8 cellular contexts compared by ENCODE assay signal in the genomic region with DNA sequence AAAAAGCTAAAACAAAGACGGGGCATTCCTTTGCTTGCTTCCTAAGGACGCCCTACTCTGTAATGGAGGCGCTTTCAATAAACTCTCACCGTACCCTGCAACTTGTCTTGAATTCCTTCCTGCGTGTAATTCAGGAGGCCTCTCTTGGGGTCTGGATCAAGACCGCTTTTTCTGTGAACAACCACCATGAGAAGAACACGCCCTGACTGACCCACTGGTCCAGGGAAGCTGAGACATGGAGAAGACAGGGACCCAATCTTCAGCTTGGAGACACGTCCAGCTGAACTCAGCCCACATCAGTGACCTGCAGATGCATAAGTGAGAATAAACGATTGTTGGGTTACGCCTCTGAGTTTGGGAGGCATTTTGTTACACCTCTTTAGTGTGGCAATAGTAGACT. TPM values are rescaled to one million over a fixed set of nuclear protein-coding genes. Genes with fewer than 3 reads are reported as not detected.
DNase-seq lines count a peak whose midpoint lies in the region; ATAC-seq and TF ChIP-seq lines count a peak whose summit lies in the region.

No MANE protein-coding gene starts in this region.

- peak overlapping the region in 3 of 5 experiments; percentile 96 to 98 (median 98) for H3K27ac Mint-ChIP-seq in brain
- peak overlapping the region in 7 of 9 donors; percentile 13 to 99 (median 98) for H3K27ac Mint-ChIP-seq in naive thymus-derived CD4-positive, alpha-beta T cell

- H3K27me3 ChIP-seq in A673 (replicated peaks; ENCODE audit: insufficient read depth, low read depth, low read length, poor library complexity), result no peaks in the 10 kb centered on the region
- no peaks in the 10 kb centered on the region for H3K27me3 ChIP-seq in HCT116 (ENCODE audit: insufficient read depth, low read length)
- no peaks in the 10 kb centered on the region for H3K27me3 ChIP-seq in naive thymus-derived CD4-positive, alpha-beta T cell (ENCODE audit: control insufficient read depth in 2 of 2, insufficient read depth in 2 of 2, low read length in 2 of 2)

- peaks cover 13% of the 10 kb centered on the region for H3K79me2 ChIP-seq in HCT116 (ENCODE audit: insufficient read depth, low read length)

- no peaks in the 10 kb centered on the region for H4K20me1 ChIP-seq in HCT116 (ENCODE audit: insufficient read depth)

- no peak for ATAC-seq in HCT116
- no peak for ATAC-seq in naive thymus-derived CD4-positive, alpha-beta T cell

- intact Hi-C loops in A673 (cut with micrococcal nuclease; ENCODE audit: unreplicated experiment), result loop anchor here (10.0 kb wide), 1 partner anchor 495 kb away; no protein-coding TSS in a partner anchor
- intact Hi-C loops in HCT116 (cut with micrococcal nuclease), result loop anchor here (10.0 kb wide), 1 partner anchor 495 kb away; no protein-coding TSS in a partner anchor
- intact Hi-C loops in naive thymus-derived CD4-positive, alpha-beta T cell (cut with micrococcal nuclease), result no loop called here

- TF ChIP-seq RAD21 in HCT116 (IDR thresholded peaks at IDR 0.05; ENCODE audit: low read depth), result no peak

- H3K36me3 ChIP-seq in A673 (ENCODE audit: insufficient read depth, low read length, poor library complexity, severe bottlenecking) (no peaks in the 10 kb centered on the region), HCT116 (ENCODE audit: control insufficient read depth in 1 of 2, insufficient read depth in 2 of 2, low read length in 2 of 2) (no peaks in the 10 kb centered on the region)
- H3K36me3 ChIP-seq in naive thymus-derived CD4-positive, alpha-beta T cell (ENCODE audit: control insufficient read depth in 2 of 3, insufficient read depth in 3 of 3, low read length in 3 of 3), result no peaks in the 10 kb centered on the region

- peak overlapping the region; percentile 76 for H2AFZ ChIP-seq in HCT116 (ENCODE audit: low read depth, low read length, poor library complexity, severe bottlenecking)

- peaks cover 20% of the 10 kb centered on the region for H3K4me1 Mint-ChIP-seq in brain
- H3K4me1 Mint-ChIP-seq in naive thymus-derived CD4-positive, alpha-beta T cell, result peaks cover 9 to 21% (median 20%) of the 10 kb centered on the region in 7 donors

- H3K4me3 ChIP-seq in A673 (ENCODE audit: low read depth, low read length, poor library complexity, severe bottlenecking), result peak overlapping the region; percentile 60
- peak overlapping the region in 1 of 2 experiments; percentile 83; a peak in 2 of 4 replicates for H3K4me3 ChIP-seq in HCT116 (replicated peaks in 1 of 2; ENCODE audit: low read depth in 1 of 2, low read length in 2 of 2)
- H3K4me3 ChIP-seq in naive thymus-derived CD4-positive, alpha-beta T cell (ENCODE audit: low read length), result peak overlapping the region; percentile 88

- H3K9ac ChIP-seq in HCT116 (ENCODE audit: low read length), result peak overlapping the region; percentile 80; the same call in 1 of the 2 replicates

- H3K4me1 ChIP-seq in A673 (ENCODE audit: insufficient read depth, low read length, poor library complexity, severe bottlenecking) (peaks cover 20% of the 10 kb centered on the region), HCT116 (ENCODE audit: control insufficient read depth in 1 of 2, insufficient read depth in 2 of 2, low read length in 2 of 2) (peaks cover 0 to 28% of the 10 kb centered on the region in 2 experiments; a peak in 2 of 4 replicates)
- peaks cover 10 to 11% of the 10 kb centered on the region in 2 donors for H3K4me1 ChIP-seq in naive thymus-derived CD4-positive, alpha-beta T cell (ENCODE audit: control insufficient read depth in 2 of 2, insufficient read depth in 2 of 2, low read length in 2 of 2)

- peaks cover 7% of the 10 kb centered on the region for H3K36me3 Mint-ChIP-seq in brain
- peaks cover 0 to 6% (median 0%) of the 10 kb centered on the region in 5 donors for H3K36me3 Mint-ChIP-seq in naive thymus-derived CD4-positive, alpha-beta T cell

- TF ChIP-seq POLR2A in HCT116 (IDR thresholded peaks at IDR 0.05; ENCODE audit: borderline replicate concordance, extremely low read depth, insufficient read depth, insufficient read length), result no peak

- H3K27me3 Mint-ChIP-seq in brain, result peaks cover 6% of the 10 kb centered on the region
- no peaks in the 10 kb centered on the region for H3K27me3 Mint-ChIP-seq in naive thymus-derived CD4-positive, alpha-beta T cell

- CTCF ChIA-PET in A673 (lab: Charles Lee) (no interaction called here), HCT116 (lab: Charles Lee) (no interaction called here)
- CTCF ChIA-PET in naive thymus-derived CD4-positive, alpha-beta T cell (lab: Charles Lee), result interaction anchor here (2.3 kb wide), 1 partner anchor 8 kb away, joined by 10 read pairs; the partner anchor contains the start of gene NARS1

- H3K4me3 Mint-ChIP-seq in brain, result peak overlapping the region; percentile 92 to 98 (median 96)
- H3K4me3 Mint-ChIP-seq in naive thymus-derived CD4-positive, alpha-beta T cell, result peak overlapping the region; percentile 88 to 98 (median 96)

- DNase-seq in A673 (ENCODE audit: low spot score), result no peak
- no peak for DNase-seq in HCT116 (ENCODE audit: low read depth, low spot score)
- no peak for DNase-seq in naive thymus-derived CD4-positive, alpha-beta T cell
- DNase-seq in NCI-H128 (lab: John Stamatoyannopoulos, UW; ENCODE audit: unreplicated experiment), result no peak
- DNase-seq in stimulated activated CD4-positive, alpha-beta T cell treated with anti-CD3 and anti-CD28 coated beads, Interleukin-4, amount 100 ng/mL, for 1 hour, result no peak
- no peak for DNase-seq in A172 (ENCODE audit: low spot score)
- no peak for DNase-seq in NCI-H526 (lab: John Stamatoyannopoulos, UW)

- POLR2A ChIA-PET in A673 (lab: Charles Lee; ENCODE audit: low non-redundant PET), result no interaction called here
- POLR2A ChIA-PET in HCT116 (lab: Charles Lee), result no interaction called here
- POLR2A ChIA-PET in naive thymus-derived CD4-positive, alpha-beta T cell (lab: Charles Lee), result interaction anchor here (0.7 to 2.7 kb wide), 2 partner anchors 7 to 9 kb away, joined by 4 to 19 read pairs; partner anchors contain the start of gene NARS1

- H3K27ac ChIP-seq in A673 (ENCODE audit: low read depth, low read length, poor library complexity, severe bottlenecking), result peak overlapping the region; percentile 80
- no peak overlapping the region for H3K27ac ChIP-seq in HCT116 (ENCODE audit: low read depth, low read length)
- peak overlapping the region; percentile 79 for H3K27ac ChIP-seq in naive thymus-derived CD4-positive, alpha-beta T cell (ENCODE audit: low read depth, low read length)

- H3K9me2 ChIP-seq in HCT116 (ENCODE audit: insufficient read depth), result no peaks in the 10 kb centered on the region

- BruUV-seq in A673 (replicated peaks; lab: Mats Ljungman, UMichigan) (no TSS peak), HCT116 (replicated peaks; lab: Mats Ljungman, UMichigan) (no TSS peak)

- peaks cover 2 to 6% (median 5%) of the 10 kb centered on the region in 5 experiments for H3K9me3 Mint-ChIP-seq in brain
- H3K9me3 Mint-ChIP-seq in naive thymus-derived CD4-positive, alpha-beta T cell, result peaks cover 0 to 4% (median 0%) of the 10 kb centered on the region in 11 donors

- TF ChIP-seq CTCF in A673 (conservative IDR thresholded peaks at IDR 0.05; ENCODE audit: low read depth, low read length) (no peak), HCT116 (IDR thresholded peaks at IDR 0.05 in 2 of 3, conservative IDR thresholded peaks at IDR 0.05 in 1 of 3; ENCODE audit: borderline replicate concordance in 1 of 3, insufficient read depth in 1 of 3, low read depth in 2 of 3, low read length in 2 of 3) (no peak), brain (conservative IDR thresholded peaks at IDR 0.05) (no peak)

- peak overlapping the region; percentile 77 for H3K4me2 ChIP-seq in HCT116 (ENCODE audit: low read length)

- H3K9me3 ChIP-seq in A673 (ENCODE audit: low read depth, low read length, poor library complexity, severe bottlenecking) (no peaks in the 10 kb centered on the region), HCT116 (ENCODE audit: control insufficient read depth in 1 of 2, insufficient read depth in 1 of 2, low read depth in 1 of 2, low read length in 2 of 2) (no peaks in the 10 kb centered on the region)
- H3K9me3 ChIP-seq in naive thymus-derived CD4-positive, alpha-beta T cell (ENCODE audit: control insufficient read depth in 2 of 3, low read length in 3 of 3), result no peaks in the 10 kb centered on the region

- RAD21 ChIA-PET in HCT116 (lab: Charles Lee; ENCODE audit: low non-redundant PET in 1 of 2, low total read pairs in 2 of 2, uncharacterized antibody in 2 of 2, unreplicated experiment in 2 of 2), result no interaction called here

RNA-seq across cellular contexts. Expression of gene NARS1, which starts 7.8 kb away (rescaled TPM):
- total RNA-seq in A673 (2021) (249 and 261 TPM in 2 replicates), HCT116 (2021; ENCODE audit: unreplicated experiment) (177 TPM)
- polyA plus RNA-seq in HCT116 (2012), result 123 and 132 TPM in 2 replicates
- 106 TPM for polyA plus RNA-seq in brain (ENCODE audit: insufficient read depth, low read depth, low replicate concordance)
- 10 to 100 TPM; 74.1 to 96.3 (median 87.5) TPM for total RNA-seq in naive thymus-derived CD4-positive, alpha-beta T cell
- polyA plus RNA-seq in naive thymus-derived CD4-positive, alpha-beta T cell, result 10 to 100 TPM; 52.2 to 75.6 TPM
- 130 and 186 TPM in 2 replicates for total RNA-seq in A172 (2014; rRNA removed; shearing (Covaris generic))

RNA-seq across cellular contexts. Expression of gene FECH, which starts 42.9 kb away (rescaled TPM):
- 65.4 and 73.7 TPM in 2 replicates for total RNA-seq in A673 (2021)
- 42.7 TPM for total RNA-seq in HCT116 (2021; ENCODE audit: unreplicated experiment)
- polyA plus RNA-seq in HCT116 (2012), result 26.4 and 34.8 TPM in 2 replicates
- 25.8 TPM for polyA plus RNA-seq in brain (ENCODE audit: insufficient read depth, low read depth, low replicate concordance)
- total RNA-seq in naive thymus-derived CD4-positive, alpha-beta T cell, result 10 to 100 TPM; 11.7 to 15.3 (median 13.5) TPM
- polyA plus RNA-seq in naive thymus-derived CD4-positive, alpha-beta T cell, result 10 to 100 TPM; 14.2 to 19.4 TPM
- 25.9 and 38.3 TPM in 2 replicates for total RNA-seq in A172 (2014; rRNA removed; shearing (Covaris generic))

Comparison
In these comparisons a context has a peak if more than half of its experiments do, and no peak if none do; other contexts are left out.
1. intact Hi-C loops: an anchor here in A673 (10.0 kb wide) and HCT116 (10.0 kb wide); none called in naive thymus-derived CD4-positive, alpha-beta T cell.